In genomic region chr2:102473020-102473419, GRCh38 we compare ENCODE assay signal across 8 cellular contexts. TPM values are rescaled to one million over a fixed set of nuclear protein-coding genes. Genes with fewer than 3 reads are reported as not detected.
A peak's percentile ranks its signal among the peaks of the same experiment; 100 is the strongest.
DNase-seq lines count a peak whose midpoint lies in the region; ATAC-seq, FAIRE-seq and TF ChIP-seq lines count a peak whose summit lies in the region.

A gene with protein sequence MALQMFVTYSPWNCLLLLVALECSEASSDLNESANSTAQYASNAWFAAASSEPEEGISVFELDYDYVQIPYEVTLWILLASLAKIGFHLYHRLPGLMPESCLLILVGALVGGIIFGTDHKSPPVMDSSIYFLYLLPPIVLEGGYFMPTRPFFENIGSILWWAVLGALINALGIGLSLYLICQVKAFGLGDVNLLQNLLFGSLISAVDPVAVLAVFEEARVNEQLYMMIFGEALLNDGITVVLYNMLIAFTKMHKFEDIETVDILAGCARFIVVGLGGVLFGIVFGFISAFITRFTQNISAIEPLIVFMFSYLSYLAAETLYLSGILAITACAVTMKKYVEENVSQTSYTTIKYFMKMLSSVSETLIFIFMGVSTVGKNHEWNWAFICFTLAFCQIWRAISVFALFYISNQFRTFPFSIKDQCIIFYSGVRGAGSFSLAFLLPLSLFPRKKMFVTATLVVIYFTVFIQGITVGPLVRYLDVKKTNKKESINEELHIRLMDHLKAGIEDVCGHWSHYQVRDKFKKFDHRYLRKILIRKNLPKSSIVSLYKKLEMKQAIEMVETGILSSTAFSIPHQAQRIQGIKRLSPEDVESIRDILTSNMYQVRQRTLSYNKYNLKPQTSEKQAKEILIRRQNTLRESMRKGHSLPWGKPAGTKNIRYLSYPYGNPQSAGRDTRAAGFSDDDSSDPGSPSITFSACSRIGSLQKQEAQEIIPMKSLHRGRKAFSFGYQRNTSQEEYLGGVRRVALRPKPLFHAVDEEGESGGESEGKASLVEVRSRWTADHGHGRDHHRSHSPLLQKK (plus strand): TSS chr2:102473226. CDS start chr2:102473760, 534 bp downstream.

- no peak within 1 kb of the TSS for H3K4me3 ChIP-seq in astrocyte of the spinal cord (ENCODE audit: low read depth, low read length)

- no peak for TF ChIP-seq POLR2A in GM12891 (IDR thresholded peaks at IDR 0.05; ENCODE audit: low read depth, low read length)

- peak; percentile 43 for DNase-seq in AG20443 (ENCODE audit: low spot score)
- DNase-seq in GM12891 (ENCODE audit: insufficient read length, low spot score) = peak; percentile 20
- peak; percentile 24 for DNase-seq in SKM-1 treated with dmso at 0.1 percent for 144 hours (lab: John Stamatoyannopoulos, UW; ENCODE audit: unreplicated experiment)
- peak; percentile 45 for DNase-seq in astrocyte of the spinal cord (ENCODE audit: low read depth, low spot score)
- peak; percentile 58 for DNase-seq in kidney tubule cell (ENCODE audit: low spot score)
- peak; percentile 40 to 53 for DNase-seq in stimulated activated CD4-positive, alpha-beta T cell treated with anti-CD3 and anti-CD28 coated beads, Interleukin-4, amount 100 ng/mL, for 48 hours (ENCODE audit: low read depth in 2 of 2)
- no peak for DNase-seq in NCI-H187 treated with DMSO at 0.1 percent for 48 hours (lab: John Stamatoyannopoulos, UW)

- peak; percentile 46 for ATAC-seq in HG03469 (IDR thresholded peaks at IDR 0.05; ENCODE audit: unreplicated experiment)

- TF ChIP-seq CTCF in astrocyte of the spinal cord (IDR thresholded peaks at IDR 0.05; ENCODE audit: low read depth, low read length) = peak; percentile 85

- FAIRE-seq in GM12891 (lab: Jason Lieb, UNC) = peak; percentile 67

- in situ Hi-C loops in astrocyte of the spinal cord (cut with HindIII; ENCODE audit: low sequenced_read_pairs) = no loop called here

TF ChIP-seq in GM12891, 5 proteins besides CTCF, POLR2A, EP300 and RAD21:
- no peak for TF ChIP-seq PAX5 (IDR thresholded peaks at IDR 0.05; ENCODE audit: insufficient read depth, low read length, severe bottlenecking)
- no peak for TF ChIP-seq POLR2AphosphoS5 (IDR thresholded peaks at IDR 0.05; ENCODE audit: low read depth, low read length)
- TF ChIP-seq SPI1 (IDR thresholded peaks at IDR 0.05; ENCODE audit: low read depth, low read length) = no peak
- no peak for TF ChIP-seq TAF1 (IDR thresholded peaks at IDR 0.05; ENCODE audit: low read depth, low read length)
- no peak for TF ChIP-seq POU2F2 (IDR thresholded peaks at IDR 0.05; ENCODE audit: low read depth, low read length)

RNA-seq across cellular contexts. Expression of the gene that starts here (rescaled TPM):
- polyA plus RNA-seq in GM12891 (2012; ENCODE audit: low read depth, missing spikeins) = not detected
